Comparison of ENCODE assay signal across 8 cellular contexts in the genomic region with DNA sequence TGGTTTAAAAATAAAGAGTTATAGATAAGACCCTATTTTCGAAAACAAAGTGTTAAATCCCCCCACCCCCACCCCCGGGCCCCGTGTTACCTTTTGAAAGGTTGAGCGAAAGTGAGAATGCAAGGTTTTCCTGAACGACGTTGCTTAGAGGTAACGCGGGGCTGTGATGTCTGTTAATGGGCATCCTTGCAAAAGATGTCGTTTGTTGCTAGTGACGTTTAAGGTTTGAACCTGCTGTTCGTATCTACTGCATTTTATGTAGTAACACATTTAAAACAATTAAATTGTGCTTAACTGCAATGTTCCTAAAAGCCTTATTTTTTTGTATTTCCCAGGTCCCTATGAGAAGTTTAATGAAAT. TPM values are rescaled to one million over a fixed set of nuclear protein-coding genes. Genes with fewer than 3 reads are reported as not detected.
DNase-seq lines count a peak whose midpoint lies in the region; ATAC-seq and TF ChIP-seq lines count a peak whose summit lies in the region.

No MANE protein-coding gene starts in this region.

- no peaks in the 10 kb centered on the region for H3K9me3 ChIP-seq in spleen

- no peak for TF ChIP-seq CTCF in spleen (IDR thresholded peaks at IDR 0.05 in 8 of 11, conservative IDR thresholded peaks at IDR 0.05 in 3 of 11)

- ATAC-seq in GM18867 (IDR thresholded peaks at IDR 0.05; ENCODE audit: unreplicated experiment), result no peak

- no peaks in the 10 kb centered on the region for H3K9me3 Mint-ChIP-seq in activated T-helper 1 cell treated with anti-CD3 and anti-CD28 coated beads, Interleukin-12 subunit alpha, Interleukin-12 subunit beta, Interleukin-2, Interleukin-4 antibody, amounts not matched to agents 30 ng/mL and 10 ng/mL and 1 ng/mL, durations not matched to agents 14 hours and 24 hours and 36 hours

- WGBS in spleen, 5 donors, result 1% methylated on average over 11 of the region's 11 CpGs

- peak overlapping the region; percentile 90 to 99 (median 97) for H3K27ac ChIP-seq in spleen

- intact Hi-C loops in activated T-helper 1 cell treated with anti-CD3 and anti-CD28 coated beads, Interleukin-12 subunit alpha, Interleukin-12 subunit beta, Interleukin-2, Interleukin-4 antibody, amounts not matched to agents 30 ng/mL and 10 ng/mL and 1 ng/mL, durations not matched to agents 14 hours and 24 hours and 36 hours (cut with micrococcal nuclease), result loop anchor here (1.0 to 5.0 kb wide), 3 partner anchors 120 to 1004 kb away; no protein-coding TSS in a partner anchor
- intact Hi-C loops in spleen (cut with DNase I; ENCODE audit: low total_unique reads), result no loop called here

- H3K27me3 ChIP-seq in spleen (replicated peaks in 1 of 7), result no peaks in the 10 kb centered on the region

- H3K4me3 Mint-ChIP-seq in activated T-helper 1 cell treated with anti-CD3 and anti-CD28 coated beads, Interleukin-12 subunit alpha, Interleukin-12 subunit beta, Interleukin-2, Interleukin-4 antibody, amounts not matched to agents 30 ng/mL and 10 ng/mL and 1 ng/mL, durations not matched to agents 14 hours and 24 hours and 36 hours, result peak overlapping the region; percentile 100

- no peak for TF ChIP-seq POLR2A in spleen (IDR thresholded peaks at IDR 0.05)

- peaks cover 52% of the 10 kb centered on the region for H3K4me1 Mint-ChIP-seq in activated T-helper 1 cell treated with anti-CD3 and anti-CD28 coated beads, Interleukin-12 subunit alpha, Interleukin-12 subunit beta, Interleukin-2, Interleukin-4 antibody, amounts not matched to agents 30 ng/mL and 10 ng/mL and 1 ng/mL, durations not matched to agents 14 hours and 24 hours and 36 hours (ENCODE audit: low read depth)

- peaks cover 14% of the 10 kb centered on the region for H3K36me3 Mint-ChIP-seq in activated T-helper 1 cell treated with anti-CD3 and anti-CD28 coated beads, Interleukin-12 subunit alpha, Interleukin-12 subunit beta, Interleukin-2, Interleukin-4 antibody, amounts not matched to agents 30 ng/mL and 10 ng/mL and 1 ng/mL, durations not matched to agents 14 hours and 24 hours and 36 hours (ENCODE audit: low read depth)

- H3K27me3 Mint-ChIP-seq in activated T-helper 1 cell treated with anti-CD3 and anti-CD28 coated beads, Interleukin-12 subunit alpha, Interleukin-12 subunit beta, Interleukin-2, Interleukin-4 antibody, amounts not matched to agents 30 ng/mL and 10 ng/mL and 1 ng/mL, durations not matched to agents 14 hours and 24 hours and 36 hours (ENCODE audit: insufficient read depth), result peaks cover 6% of the 10 kb centered on the region

- peaks cover 37 to 66% (median 55%) of the 10 kb centered on the region in 6 donors for H3K4me1 ChIP-seq in spleen

- H3K4me3 ChIP-seq in spleen, result peak overlapping the region; percentile 52 to 90 (median 74)

- DNase-seq in EH (ENCODE audit: low read depth) (peak; percentile 20), Kasumi-1 (lab: John Stamatoyannopoulos, UW) (peak; percentile 21 to 26), hepatic stellate cell (ENCODE audit: low spot score) (peak; percentile 9), spleen (no peak), AML-193 (lab: John Stamatoyannopoulos, UW) (no peak), OCI-M2 (lab: John Stamatoyannopoulos, UW; ENCODE audit: unreplicated experiment) (no peak)
- DNase-seq in activated T-helper 1 cell treated with anti-CD3 and anti-CD28 coated beads, Interleukin-12 subunit alpha, Interleukin-12 subunit beta, Interleukin-2, Interleukin-4 antibody, amounts not matched to agents 30 ng/mL and 10 ng/mL and 1 ng/mL, durations not matched to agents 14 hours and 24 hours and 36 hours (ENCODE audit: low spot score), result no peak

- peak overlapping the region; percentile 99 for H3K27ac Mint-ChIP-seq in activated T-helper 1 cell treated with anti-CD3 and anti-CD28 coated beads, Interleukin-12 subunit alpha, Interleukin-12 subunit beta, Interleukin-2, Interleukin-4 antibody, amounts not matched to agents 30 ng/mL and 10 ng/mL and 1 ng/mL, durations not matched to agents 14 hours and 24 hours and 36 hours

- peaks cover 0 to 6% (median 0%) of the 10 kb centered on the region in 6 donors for H3K36me3 ChIP-seq in spleen

RNA-seq across cellular contexts. Expression of gene CPSF6, which starts 1.2 kb away (rescaled TPM):
- 114 and 115 TPM in 2 replicates for total RNA-seq in activated T-helper 1 cell treated with anti-CD3 and anti-CD28 coated beads, Interleukin-12 subunit alpha, Interleukin-12 subunit beta, Interleukin-2, Interleukin-4 antibody, amounts not matched to agents 30 ng/mL and 10 ng/mL and 1 ng/mL, durations not matched to agents 14 hours and 24 hours and 36 hours
- total RNA-seq in spleen, result 10 to 100 TPM; 47.5 to 75.7 (median 66.2) TPM
- 10 to 100 TPM; 16.9 to 25.7 (median 18.6) TPM for polyA plus RNA-seq in spleen

Comparison
In these comparisons a context has a peak if more than half of its experiments do, and no peak if none do; other contexts are left out.
1. DNase-seq: peak in EH (single experiment), Kasumi-1 (2 of 2) and hepatic stellate cell (single experiment); none in activated T-helper 1 cell treated with anti-CD3 and anti-CD28 coated beads, Interleukin-12 subunit alpha, Interleukin-12 subunit beta, Interleukin-2, Interleukin-4 antibody, amounts not matched to agents 30 ng/mL and 10 ng/mL and 1 ng/mL, durations not matched to agents 14 hours and 24 hours and 36 hours (single experiment), spleen (single experiment), AML-193 (0 of 2) and OCI-M2 (single experiment).